8 cellular contexts compared by ENCODE assay signal in the genomic region with DNA sequence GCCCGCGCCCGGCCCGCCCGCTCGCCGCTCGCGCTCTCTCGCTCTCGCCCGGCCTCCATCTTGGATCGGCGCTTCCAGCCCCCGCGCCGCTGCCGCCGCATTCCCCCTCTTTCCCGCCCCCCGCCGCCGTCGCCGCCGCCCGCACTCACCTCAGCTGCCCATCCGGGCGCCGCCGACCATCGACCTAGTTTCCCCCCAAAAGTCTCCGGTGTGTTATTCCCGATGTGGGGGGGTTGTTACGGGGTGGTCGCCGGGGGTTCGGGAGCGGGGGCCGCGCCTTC. TPM values are rescaled to one million over a fixed set of nuclear protein-coding genes. Genes with fewer than 3 reads are reported as not detected.
A peak's percentile ranks its signal among the peaks of the same experiment; 100 is the strongest.
DNase-seq lines count a peak whose midpoint lies in the region; ATAC-seq and TF ChIP-seq lines count a peak whose summit lies in the region.

No MANE protein-coding gene starts in this region.

- peaks cover 43% of the 10 kb centered on the region for H3K4me1 Mint-ChIP-seq in stimulated activated memory B cell treated with anti-CD40 and anti-IgM and Interleukin-4, amounts not matched to agents 10 μg/mL and 1 μg/mL and 100 μg/mL, for 72 hours

- H3K9ac ChIP-seq in IMR-90 (ENCODE audit: low read depth, low read length), result peak overlapping the region; percentile 77

- H3K4me3 ChIP-seq in IMR-90 (ENCODE audit: insufficient read depth, low read depth, low read length) (peak overlapping the region; percentile 77), iPS DF 6.9 (ENCODE audit: low read length) (peak overlapping the region; percentile 72; the same call in 1 of the 2 replicates)

- H3K27me3 ChIP-seq in IMR-90 (ENCODE audit: control insufficient read depth, insufficient read depth, low read length) (no peaks in the 10 kb centered on the region), iPS DF 6.9 (ENCODE audit: control insufficient read depth, insufficient read depth, low read length) (no peaks in the 10 kb centered on the region)

- BruUV-seq in IMR-90 (replicated peaks; lab: Mats Ljungman, UMichigan), result no TSS peak

- no peak overlapping the region for H2BK20ac ChIP-seq in IMR-90 (ENCODE audit: low read depth, low read length)

- peak overlapping the region; percentile 47; the same call in 1 of the 2 replicates for H3K56ac ChIP-seq in IMR-90 (ENCODE audit: extremely low read depth, insufficient read depth, low read length)

- H3K79me1 ChIP-seq in IMR-90 (ENCODE audit: low read depth in 1 of 2, low read length in 2 of 2), result peaks cover 10 to 31% of the 10 kb centered on the region in 2 experiments; a peak in 3 of 4 replicates

- in situ Hi-C loops in IMR-90 (cut with MboI; ENCODE audit: low sequenced_read_pairs), result loop anchor here (10.0 kb wide), 2 partner anchors 447 to 677 kb away; no protein-coding TSS in a partner anchor

- H2AK5ac ChIP-seq in IMR-90 (ENCODE audit: low read depth, low read length), result no peak overlapping the region

- peak overlapping the region; percentile 75 for H3K4ac ChIP-seq in IMR-90 (ENCODE audit: low read depth, low read length)

- H3K4me3 Mint-ChIP-seq in stimulated activated memory B cell treated with anti-CD40 and anti-IgM and Interleukin-4, amounts not matched to agents 10 μg/mL and 1 μg/mL and 100 μg/mL, for 72 hours, result peak overlapping the region; percentile 91

- H4K5ac ChIP-seq in IMR-90 (ENCODE audit: low read depth, low read length), result no peak overlapping the region; the same call in 1 of the 2 replicates

- TF ChIP-seq CTCF in IMR-90 (conservative IDR thresholded peaks at IDR 0.05; ENCODE audit: low read depth, low read length), result no peak

- peaks cover 10% of the 10 kb centered on the region for H3K9me1 ChIP-seq in IMR-90 (ENCODE audit: insufficient read depth, low read length)

- peak overlapping the region; percentile 81; the same call in 1 of the 2 replicates for H4K91ac ChIP-seq in IMR-90 (ENCODE audit: insufficient read depth, low read depth, low read length)

- CTCF ChIA-PET in IMR-90 (lab: Yijun Ruan, JAX), result interaction anchor here (0.7 to 4.1 kb wide), 34 partner anchors 13 to 729 kb away, joined by 3 to 35 read pairs (median 5); a partner anchor contains a TSS

- POLR2A ChIA-PET in IMR-90 (lab: Charles Lee; ENCODE audit: unreplicated experiment), result interaction anchor here (0.6 to 1.6 kb wide), 6 partner anchors 113 to 446 kb away, joined by 3 to 12 read pairs (median 4); no protein-coding TSS in a partner anchor

- dilution Hi-C loops in IMR-90 (cut with HindIII; ENCODE audit: low sequenced_read_pairs, unreplicated experiment), result no loop called here

- no peak overlapping the region for H3K23ac ChIP-seq in IMR-90 (ENCODE audit: low read depth, low read length)

- no peak overlapping the region for H3K4me2 ChIP-seq in IMR-90 (ENCODE audit: low read depth, low read length)

- peak overlapping the region; percentile 94 for H2BK5ac ChIP-seq in IMR-90 (ENCODE audit: low read depth, low read length, poor library complexity, severe bottlenecking)

- 0% methylated on average over 4 of the region's 41 CpGs; no CpG with 5 or more reads in 1 of the 2 experiments for WGBS in IMR-90 (ENCODE audit: extremely low coverage in 2 of 2, insufficient read length in 1 of 2), 2 experiments
- no CpG with 5 or more reads among the region's 41 CpGs for WGBS in iPS DF 6.9 (ENCODE audit: insufficient coverage, insufficient read length)

- H2BK15ac ChIP-seq in IMR-90 (ENCODE audit: low read depth, low read length), result no peak overlapping the region

- H3K27ac ChIP-seq in IMR-90 (ENCODE audit: insufficient read depth, low read length), result peak overlapping the region; percentile 99
- H3K27ac ChIP-seq in iPS DF 6.9 (ENCODE audit: low read length), result no peak overlapping the region

- H4K20me1 ChIP-seq in IMR-90 (ENCODE audit: insufficient read depth, low read length), result no peaks in the 10 kb centered on the region

- intact Hi-C loops in IMR-90 (cut with micrococcal nuclease), result loop anchor here (1.0 to 10.0 kb wide), 9 partner anchors 67 to 1193 kb away; a partner anchor contains a TSS

- no peak for TF ChIP-seq POLR2A in IMR-90 (IDR thresholded peaks at IDR 0.05; ENCODE audit: low read depth, low read length)

- no peak overlapping the region; the same call in 1 of the 2 replicates for H3K14ac ChIP-seq in IMR-90 (replicated peaks; ENCODE audit: low read depth, low read length)

- H3K9me3 ChIP-seq in IMR-90 (ENCODE audit: control insufficient read depth, insufficient read depth, low read length) (no peaks in the 10 kb centered on the region), iPS DF 6.9 (ENCODE audit: control insufficient read depth, insufficient read depth, low read length) (no peaks in the 10 kb centered on the region)

- peak; percentile 5 for ATAC-seq in GM21423 (IDR thresholded peaks at IDR 0.05; ENCODE audit: unreplicated experiment)
- peak; percentile 43 for ATAC-seq in IMR-90 (ENCODE audit: low read depth)
- peak; percentile 23 to 36 for ATAC-seq in activated naive CD4-positive, alpha-beta T cell treated with anti-CD3 and anti-CD28 coated beads, Interleukin-2, amount 50 U/mL, for 72 hours
- peak; percentile 53 for ATAC-seq in stimulated activated memory B cell treated with anti-CD40 and anti-IgM and Interleukin-4, amounts not matched to agents 10 μg/mL and 1 μg/mL and 100 μg/mL, for 72 hours

- peak overlapping the region; percentile 79 for H2AFZ ChIP-seq in IMR-90 (replicated peaks; ENCODE audit: low read length, poor library complexity)

- H2AK9ac ChIP-seq in IMR-90 (replicated peaks; ENCODE audit: low read depth, low read length, poor library complexity), result peak overlapping the region; percentile 92

- H3K27me3 Mint-ChIP-seq in stimulated activated memory B cell treated with anti-CD40 and anti-IgM and Interleukin-4, amounts not matched to agents 10 μg/mL and 1 μg/mL and 100 μg/mL, for 72 hours, result no peaks in the 10 kb centered on the region

- peak overlapping the region; percentile 50 to 76; a peak in 2 of 4 replicates for H4K8ac ChIP-seq in IMR-90 (ENCODE audit: low read depth in 2 of 2, low read length in 2 of 2)

- no peaks in the 10 kb centered on the region for H3K9me3 Mint-ChIP-seq in activated naive CD4-positive, alpha-beta T cell treated with anti-CD3 and anti-CD28 coated beads, Interleukin-2, amount 50 U/mL, for 72 hours
- no peaks in the 10 kb centered on the region for H3K9me3 Mint-ChIP-seq in stimulated activated memory B cell treated with anti-CD40 and anti-IgM and Interleukin-4, amounts not matched to agents 10 μg/mL and 1 μg/mL and 100 μg/mL, for 72 hours

- 0 out of 2 replicates have a peak, but pooled peaks cover 2% of the 10 kb centered on the region for H3K36me3 ChIP-seq in IMR-90 (ENCODE audit: control insufficient read depth, insufficient read depth, low read length)
- no peaks in the 10 kb centered on the region for H3K36me3 ChIP-seq in iPS DF 6.9 (ENCODE audit: control insufficient read depth, insufficient read depth, low read length)

- TF ChIP-seq RAD21 in IMR-90 (IDR thresholded peaks at IDR 0.05; ENCODE audit: low read length), result no peak

- peaks cover 15 to 23% of the 10 kb centered on the region in 2 donors for H3K36me3 Mint-ChIP-seq in activated naive CD4-positive, alpha-beta T cell treated with anti-CD3 and anti-CD28 coated beads, Interleukin-2, amount 50 U/mL, for 72 hours
- H3K36me3 Mint-ChIP-seq in stimulated activated memory B cell treated with anti-CD40 and anti-IgM and Interleukin-4, amounts not matched to agents 10 μg/mL and 1 μg/mL and 100 μg/mL, for 72 hours, result no peaks in the 10 kb centered on the region

- H2BK120ac ChIP-seq in IMR-90 (ENCODE audit: low read depth, low read length), result peak overlapping the region; percentile 78; the same call in 1 of the 2 replicates

- H3K27ac Mint-ChIP-seq in activated naive CD4-positive, alpha-beta T cell treated with anti-CD3 and anti-CD28 coated beads, Interleukin-2, amount 50 U/mL, for 72 hours, result peak overlapping the region; percentile 94 to 96
- H3K27ac Mint-ChIP-seq in stimulated activated memory B cell treated with anti-CD40 and anti-IgM and Interleukin-4, amounts not matched to agents 10 μg/mL and 1 μg/mL and 100 μg/mL, for 72 hours, result peak overlapping the region; percentile 95

- H3K4me1 ChIP-seq in IMR-90 (ENCODE audit: control insufficient read depth, insufficient read depth, low read length) (peaks cover 3% of the 10 kb centered on the region), iPS DF 6.9 (ENCODE audit: control insufficient read depth, insufficient read depth, low read length) (no peaks in the 10 kb centered on the region)

- H3K18ac ChIP-seq in IMR-90 (ENCODE audit: low read depth, low read length), result no peak overlapping the region; the same call in 1 of the 2 replicates

- DNase-seq in DMS 273 (lab: John Stamatoyannopoulos, UW; ENCODE audit: unreplicated experiment), result peak; percentile 94
- no peak for DNase-seq in DMS 273 treated with DMSO at 0.1 percent for 48 hours (lab: John Stamatoyannopoulos, UW)
- DNase-seq in IMR-90, result no peak
- DNase-seq in activated naive CD4-positive, alpha-beta T cell treated with anti-CD3 and anti-CD28 coated beads, Interleukin-2, amount 50 U/mL, for 72 hours (ENCODE audit: low spot score in 2 of 2), result no peak
- no peak for DNase-seq in iPS DF 6.9 (ENCODE audit: low read depth, low spot score)
- DNase-seq in mesenteric fat pad (ENCODE audit: low spot score), result no peak

TF ChIP-seq in IMR-90, 13 proteins besides CTCF, POLR2A, EP300 and RAD21 (continues in another document):
- TF ChIP-seq NFE2L2 (IDR thresholded peaks at IDR 0.05; ENCODE audit: low read depth, low read length) (no peak), MAFK (IDR thresholded peaks at IDR 0.05; ENCODE audit: low read depth, low read length) (no peak), RCOR1 (IDR thresholded peaks at IDR 0.05; ENCODE audit: insufficient replicate concordance, low read length) (no peak), BHLHE40 (IDR thresholded peaks at IDR 0.05; ENCODE audit: low read depth, low read length) (no peak)
- TF ChIP-seq, protein P1, sequence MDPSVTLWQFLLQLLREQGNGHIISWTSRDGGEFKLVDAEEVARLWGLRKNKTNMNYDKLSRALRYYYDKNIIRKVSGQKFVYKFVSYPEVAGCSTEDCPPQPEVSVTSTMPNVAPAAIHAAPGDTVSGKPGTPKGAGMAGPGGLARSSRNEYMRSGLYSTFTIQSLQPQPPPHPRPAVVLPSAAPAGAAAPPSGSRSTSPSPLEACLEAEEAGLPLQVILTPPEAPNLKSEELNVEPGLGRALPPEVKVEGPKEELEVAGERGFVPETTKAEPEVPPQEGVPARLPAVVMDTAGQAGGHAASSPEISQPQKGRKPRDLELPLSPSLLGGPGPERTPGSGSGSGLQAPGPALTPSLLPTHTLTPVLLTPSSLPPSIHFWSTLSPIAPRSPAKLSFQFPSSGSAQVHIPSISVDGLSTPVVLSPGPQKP (IDR thresholded peaks at IDR 0.05; ENCODE audit: borderline replicate concordance, low read depth, low read length), result no peak

RNA-seq across cellular contexts. Expression of a gene that starts 0.2 kb away (rescaled TPM):
- 32.3 and 53.3 TPM in 2 replicates for total RNA-seq in IMR-90 (2012; rRNA removed)
- polyA plus RNA-seq in IMR-90 (2012; rRNA removed), result 7.9 and 9.6 TPM in 2 replicates
- polyA plus RNA-seq in IMR-90 (2012; cell fraction: cytosol; rRNA removed), result 1.5 and 2.2 TPM in 2 replicates
- polyA plus RNA-seq in IMR-90 (2012; cell fraction: nucleus; rRNA removed; ENCODE audit: low replicate concordance), result 1.3 and 8.4 TPM in 2 replicates
- 10 to 100 TPM; 35.8 to 40.5 TPM for total RNA-seq in activated naive CD4-positive, alpha-beta T cell treated with anti-CD3 and anti-CD28 coated beads, Interleukin-2, amount 50 U/mL, for 72 hours
- total RNA-seq in mesenteric fat pad, result 41.8 TPM
